In genomic region chrX:153561337-153561736, GRCh38 we compare ENCODE assay signal across 2 cellular contexts.
TF ChIP-seq lines count a peak whose summit lies in the region.

No MANE protein-coding gene starts in this region.

TF ChIP-seq in IMR-90, 13 proteins besides CTCF, POLR2A, EP300 and RAD21:
- TF ChIP-seq NFE2L2 (IDR thresholded peaks at IDR 0.05; ENCODE audit: low read depth, low read length) (no peak), SMC3 (IDR thresholded peaks at IDR 0.05; ENCODE audit: low read depth, low read length) (no peak), CEBPB (IDR thresholded peaks at IDR 0.05; ENCODE audit: low read depth, low read length) (no peak), USF2 (IDR thresholded peaks at IDR 0.05; ENCODE audit: low read depth, low read length) (no peak), RFX5 (IDR thresholded peaks at IDR 0.05; ENCODE audit: low read depth, low read length) (no peak), FOS (IDR thresholded peaks at IDR 0.05; ENCODE audit: low read depth, low read length) (no peak), MAZ (IDR thresholded peaks at IDR 0.05; ENCODE audit: borderline replicate concordance, low read depth, low read length) (no peak), MXI1 (IDR thresholded peaks at IDR 0.05; ENCODE audit: borderline replicate concordance, low read depth, low read length) (no peak), MAFK (IDR thresholded peaks at IDR 0.05; ENCODE audit: low read depth, low read length) (no peak), BHLHE40 (IDR thresholded peaks at IDR 0.05; ENCODE audit: low read depth, low read length) (no peak), RCOR1 (IDR thresholded peaks at IDR 0.05; ENCODE audit: insufficient replicate concordance, low read length) (no peak), CHD1 (IDR thresholded peaks at IDR 0.05; ENCODE audit: low read depth, low read length) (no peak), ELK1 (IDR thresholded peaks at IDR 0.05; ENCODE audit: borderline replicate concordance, low read depth, low read length) (no peak)

TF ChIP-seq in K562, 482 proteins besides CTCF, POLR2A, EP300 and RAD21:
- TF ChIP-seq TEAD1 (CRISPR knock-in tag; IDR thresholded peaks at IDR 0.05): no peak
- 0 out of 2 replicates have a peak, but pooled peaks have one; percentile 30 for TF ChIP-seq MAX (CRISPR knock-in tag; IDR thresholded peaks at IDR 0.05)
